8 cellular contexts compared by ENCODE assay signal in the genomic region with DNA sequence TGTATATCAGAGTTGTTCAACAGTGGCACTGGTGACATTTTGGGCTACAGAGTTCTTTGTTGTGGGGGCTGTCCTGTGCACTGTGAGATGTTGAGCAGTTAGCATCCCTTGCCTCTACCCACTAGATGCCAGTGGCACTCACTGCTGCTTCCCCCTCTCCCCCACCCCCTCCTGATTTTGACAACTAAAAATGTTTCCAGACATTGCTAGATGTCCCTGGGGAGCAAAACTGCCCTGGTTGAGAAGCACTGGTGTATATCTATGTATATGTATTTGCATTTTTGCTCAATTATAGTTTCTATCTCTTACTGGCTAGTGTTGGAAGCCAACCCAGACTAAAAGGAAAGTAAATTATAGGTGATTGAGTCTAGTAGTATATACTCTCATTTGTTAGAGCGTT. TPM values are rescaled to one million over a fixed set of nuclear protein-coding genes. Genes with fewer than 3 reads are reported as not detected.
DNase-seq lines count a peak whose midpoint lies in the region; ATAC-seq, FAIRE-seq and TF ChIP-seq lines count a peak whose summit lies in the region.

No MANE protein-coding gene starts in this region.

- dilution Hi-C loops in keratinocyte (cut with MboI; ENCODE audit: extremely low pct_ligation_motif_present, low sequenced_read_pairs) = no loop called here

- H3K4me2 ChIP-seq in OCI-LY3 (ENCODE audit: low read length) = peak overlapping the region; percentile 92
- H3K4me2 ChIP-seq in keratinocyte (ENCODE audit: control insufficient read depth, extremely low read depth, insufficient read depth, low read depth, low read length) = peak overlapping the region; percentile 89

- no peak overlapping the region for H2AFZ ChIP-seq in OCI-LY3 (ENCODE audit: low read depth, low read length)
- no peak overlapping the region for H2AFZ ChIP-seq in keratinocyte (ENCODE audit: control insufficient read depth, low read length)

- H3K27ac ChIP-seq in OCI-LY3 (ENCODE audit: low read length) = peak overlapping the region; percentile 93
- no peak overlapping the region for H3K27ac ChIP-seq in keratinocyte (ENCODE audit: control insufficient read depth, insufficient read depth, low read length)
- peak overlapping the region in 1 of 4 donors; percentile 16 for H3K27ac ChIP-seq in tibial nerve

- 75 to 79% methylated on average over 1 of the region's 1 CpG for WGBS in tibial nerve, 2 donors

- TF ChIP-seq CTCF in GM06990 (IDR thresholded peaks at IDR 0.05; ENCODE audit: insufficient read depth, low read length, poor library complexity, severe bottlenecking) (peak; percentile 14), OCI-LY3 (IDR thresholded peaks at IDR 0.05; ENCODE audit: low read depth, low read length) (peak; percentile 28; the same call in 1 of the 2 replicates), keratinocyte (optimal IDR thresholded peaks at IDR 0.05 in 1 of 3, IDR thresholded peaks at IDR 0.05 in 1 of 3, conservative IDR thresholded peaks at IDR 0.05 in 1 of 3; ENCODE audit: extremely low read depth in 1 of 3, insufficient read depth in 2 of 3, low read length in 3 of 3) (no peak), tibial nerve (IDR thresholded peaks at IDR 0.05) (no peak)

- no peak for FAIRE-seq in keratinocyte (lab: Jason Lieb, UNC)
- no peak for FAIRE-seq in urothelium cell line (lab: Jason Lieb, UNC)

- peaks cover 72% of the 10 kb centered on the region for H3K79me2 ChIP-seq in OCI-LY3 (ENCODE audit: low read length)
- H3K79me2 ChIP-seq in keratinocyte (ENCODE audit: control insufficient read depth, insufficient read depth, low read length) = peaks cover 38% of the 10 kb centered on the region

- H3K4me1 ChIP-seq in OCI-LY3 (ENCODE audit: low read length) (peaks cover 63% of the 10 kb centered on the region), keratinocyte (ENCODE audit: control insufficient read depth, extremely low read depth, insufficient read depth, low read length) (peaks cover 43% of the 10 kb centered on the region), tibial nerve (peaks cover 0 to 39% (median 19%) of the 10 kb centered on the region in 4 donors)

- peaks cover 4% of the 10 kb centered on the region for H3K36me3 ChIP-seq in GM06990 (ENCODE audit: control insufficient read depth, insufficient read depth, low read length)
- H3K36me3 ChIP-seq in OCI-LY3 (replicated peaks; ENCODE audit: low read depth, low read length) = peaks cover 54% of the 10 kb centered on the region
- H3K36me3 ChIP-seq in keratinocyte (ENCODE audit: control insufficient read depth in 2 of 2, extremely low read depth in 1 of 2, insufficient read depth in 2 of 2, low read length in 2 of 2) = no peaks in the 10 kb centered on the region
- no peaks in the 10 kb centered on the region for H3K36me3 ChIP-seq in tibial nerve

- no peak for TF ChIP-seq EP300 in tibial nerve (IDR thresholded peaks at IDR 0.05)

- H3K9me1 ChIP-seq in keratinocyte (ENCODE audit: control insufficient read depth, extremely low read depth, insufficient read depth, low read length) = no peaks in the 10 kb centered on the region

- H3K9me3 ChIP-seq in OCI-LY3 (ENCODE audit: insufficient read depth, low read length) (no peaks in the 10 kb centered on the region), keratinocyte (ENCODE audit: control insufficient read depth, low read depth, low read length) (no peaks in the 10 kb centered on the region), tibial nerve (no peaks in the 10 kb centered on the region)

- DNase-seq in GM06990 (ENCODE audit: extremely low read depth, insufficient read length) = peak; percentile 73
- DNase-seq in keratinocyte (ENCODE audit: low read depth, low spot score) = no peak
- DNase-seq in urothelium cell line (ENCODE audit: low spot score) = no peak
- DNase-seq in tibial nerve (ENCODE audit: low spot score in 2 of 2) = no peak
- no peak for DNase-seq in foreskin melanocyte
- no peak for DNase-seq in NCI-H1694 treated with DMSO at 0.1 percent for 48 hours (lab: John Stamatoyannopoulos, UW)

- H4K20me1 ChIP-seq in OCI-LY3 (ENCODE audit: insufficient read depth, low read length) (peaks cover 63% of the 10 kb centered on the region), keratinocyte (ENCODE audit: control insufficient read depth, extremely low read depth, insufficient read depth, low read length) (no peaks in the 10 kb centered on the region)

- H3K27me3 ChIP-seq in GM06990 (replicated peaks; ENCODE audit: control insufficient read depth, insufficient read depth, low read length) (no peaks in the 10 kb centered on the region), OCI-LY3 (ENCODE audit: low read depth, low read length) (no peaks in the 10 kb centered on the region), keratinocyte (ENCODE audit: control insufficient read depth, extremely low read depth, insufficient read depth, low read length) (no peaks in the 10 kb centered on the region), tibial nerve (no peaks in the 10 kb centered on the region)

- peak; percentile 10 for ATAC-seq in GM21717 (IDR thresholded peaks at IDR 0.05; ENCODE audit: unreplicated experiment)

- TF ChIP-seq POLR2A in tibial nerve (IDR thresholded peaks at IDR 0.05) = no peak

- H3K4me3 ChIP-seq in GM06990 (replicated peaks; ENCODE audit: low read depth, low read length) (peak overlapping the region; percentile 89), OCI-LY3 (ENCODE audit: low read length) (peak overlapping the region; percentile 84), keratinocyte (ENCODE audit: control insufficient read depth in 2 of 3, extremely low read depth in 1 of 3, insufficient read depth in 2 of 3, low read depth in 1 of 3, low read length in 3 of 3) (peak overlapping the region in 2 of 3 experiments; percentile 18 to 33), tibial nerve (peak overlapping the region in 2 of 4 donors; percentile 21 to 68)

- H3K9ac ChIP-seq in OCI-LY3 (ENCODE audit: low read length) (peak overlapping the region; percentile 66), keratinocyte (ENCODE audit: control insufficient read depth, extremely low read depth, insufficient read depth, low read length) (no peak overlapping the region)

RNA-seq across cellular contexts. Expression of gene TMEM131L, which starts 2.4 kb away (rescaled TPM):
- polyA plus RNA-seq in keratinocyte = 7.0 to 10.3 TPM (median 9.3 TPM) in 3 replicates
- 7.6 TPM for polyA plus RNA-seq in keratinocyte (2011; ENCODE audit: low read depth)
- 3.1 and 5.0 TPM in 2 replicates for polyA plus RNA-seq in keratinocyte (2011; cell fraction: cytosol; rRNA removed)
- polyA plus RNA-seq in keratinocyte (2011; cell fraction: nucleus; rRNA removed) = 29.1 and 29.5 TPM in 2 replicates
- polyA plus RNA-seq in keratinocyte (2012; ENCODE audit: low replicate concordance) = 6.1 and 8.0 TPM in 2 replicates
- polyA minus RNA-seq in keratinocyte = 11.5 to 33.8 TPM (median 21.1 TPM) in 3 replicates
- 7.7 TPM for polyA minus RNA-seq in keratinocyte (2011; cell fraction: cytosol; rRNA and poly(A)+ RNA removed)
- 41.9 and 80.6 TPM in 2 replicates for polyA minus RNA-seq in keratinocyte (2011; cell fraction: nucleus; rRNA and poly(A)+ RNA removed)
- 10 to 100 TPM in 3 of 4 donors, 1 to 10 TPM in 1; 8.7 to 19.9 (median 12.1) TPM for total RNA-seq in tibial nerve

Comparison
In these comparisons a context has a peak if more than half of its experiments do, and no peak if none do; other contexts are left out.
1. CTCF ChIP-seq: peak in GM06990 (single experiment) and OCI-LY3 (single experiment); none in keratinocyte (0 of 3) and tibial nerve (0 of 5).